ENCODE assay signal across 16 cellular contexts in the genomic region with DNA sequence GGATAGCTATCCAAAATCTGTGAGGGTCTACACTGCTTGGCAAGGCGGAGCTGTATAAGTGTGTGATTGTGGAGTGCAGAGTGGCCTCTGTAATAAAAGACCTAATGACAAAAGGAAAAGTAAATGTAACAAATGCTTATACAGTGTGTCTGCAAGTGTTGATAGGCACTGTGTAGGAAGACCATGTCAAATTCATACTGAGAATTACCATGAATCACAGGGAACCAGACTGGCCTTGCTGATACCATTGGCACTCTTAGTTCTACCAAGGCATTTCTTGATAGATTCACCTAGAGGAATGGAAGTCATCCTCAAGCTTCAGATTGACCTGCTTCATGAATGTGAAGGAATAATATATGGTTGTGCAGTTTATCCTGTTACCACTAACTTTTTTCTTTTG. TPM values are rescaled to one million over a fixed set of nuclear protein-coding genes. Genes with fewer than 3 reads are reported as not detected.
DNase-seq lines count a peak whose midpoint lies in the region; ATAC-seq and TF ChIP-seq lines count a peak whose summit lies in the region.
"Had no signal": no experiment of that assay in that cellular context is flagged by ENCODE, and none has a peak within 500 bp of the region (broad histone marks: within the 10 kb centered on the region; RNA-seq: fewer than 3 reads in every experiment).

No MANE protein-coding gene starts in this region.

- H3K36me3 ChIP-seq in esophagus muscularis mucosa = no peaks in the 10 kb centered on the region
- H3K36me3 ChIP-seq: BLaER1 treated with 17β-estradiol and CSF1 and Interleukin-3, amounts not matched to agents 10 nM and 100 nM had no signal

- H3K27me3 Mint-ChIP-seq in activated CD4-positive, alpha-beta T cell treated with anti-CD3 and anti-CD28 coated beads for 36 hours = no peaks in the 10 kb centered on the region
- no peaks in the 10 kb centered on the region for H3K27me3 Mint-ChIP-seq in activated CD4-positive, alpha-beta T cell treated with anti-CD3 and anti-CD28 coated beads, Interleukin-2, amount 10 ng/mL, durations not matched to agents 7 days and 5 days
- H3K27me3 Mint-ChIP-seq in activated naive CD8-positive, alpha-beta T cell treated with anti-CD3 and anti-CD28 coated beads, Interleukin-2, amount 50 U/mL, for 24 hours = peaks cover 5% of the 10 kb centered on the region
- no peaks in the 10 kb centered on the region for H3K27me3 Mint-ChIP-seq in activated naive CD8-positive, alpha-beta T cell treated with anti-CD3 and anti-CD28 coated beads for 36 hours
- H3K27me3 Mint-ChIP-seq in stimulated activated naive CD8-positive, alpha-beta T cell treated with anti-CD3 and anti-CD28 coated beads, Interleukin-15, amount 100 ng/mL, for 72 hours = no peaks in the 10 kb centered on the region
- H3K27me3 Mint-ChIP-seq: CD4-positive, alpha-beta T cell had no signal

- TF ChIP-seq EP300 in esophagus muscularis mucosa (IDR thresholded peaks at IDR 0.05) = no peak

- intact Hi-C loops in activated CD4-positive, alpha-beta T cell treated with anti-CD3 and anti-CD28 coated beads for 36 hours (cut with DNase I, micrococcal nuclease) = no loop called here
- intact Hi-C loops in esophagus muscularis mucosa (cut with DNase I) = loop anchor here (5.0 kb wide), 1 partner anchor 84 kb away; the partner anchor contains the start of gene OSBPL3

- H3K27ac Mint-ChIP-seq in activated CD4-positive, alpha-beta T cell treated with anti-CD3 and anti-CD28 coated beads for 36 hours = no peak overlapping the region
- no peak overlapping the region for H3K27ac Mint-ChIP-seq in activated CD4-positive, alpha-beta T cell treated with anti-CD3 and anti-CD28 coated beads, Interleukin-2, amount 10 ng/mL, durations not matched to agents 7 days and 5 days
- no peak overlapping the region for H3K27ac Mint-ChIP-seq in activated naive CD8-positive, alpha-beta T cell treated with anti-CD3 and anti-CD28 coated beads, Interleukin-2, amount 50 U/mL, for 24 hours
- no peak overlapping the region for H3K27ac Mint-ChIP-seq in activated naive CD8-positive, alpha-beta T cell treated with anti-CD3 and anti-CD28 coated beads for 36 hours
- peak overlapping the region in 1 of 2 donors; percentile 73 for H3K27ac Mint-ChIP-seq in stimulated activated naive CD8-positive, alpha-beta T cell treated with anti-CD3 and anti-CD28 coated beads, Interleukin-15, amount 100 ng/mL, for 72 hours
- H3K27ac Mint-ChIP-seq: CD4-positive, alpha-beta T cell; H9 had no signal

- no peaks in the 10 kb centered on the region for H3K9me3 ChIP-seq in esophagus muscularis mucosa

- WGBS in esophagus muscularis mucosa = 100% methylated on average over 1 of the region's 1 CpG

- H3K4me1 ChIP-seq in esophagus muscularis mucosa = peaks cover 0 to 10% (median 7%) of the 10 kb centered on the region in 4 donors

- TF ChIP-seq CTCF in esophagus muscularis mucosa (IDR thresholded peaks at IDR 0.05) (no peak), GM20000 (IDR thresholded peaks at IDR 0.05; ENCODE audit: extremely low read depth, missing control alignments) (no peak)

- no peak for TF ChIP-seq POLR2A in esophagus muscularis mucosa (IDR thresholded peaks at IDR 0.05; ENCODE audit: low read depth)

- POLR2A ChIA-PET in activated CD4-positive, alpha-beta T cell treated with anti-CD3 and anti-CD28 coated beads for 36 hours (lab: Charles Lee) = no interaction called here
- POLR2A ChIA-PET in activated CD4-positive, alpha-beta T cell treated with anti-CD3 and anti-CD28 coated beads, Interleukin-2, amount 10 ng/mL, durations not matched to agents 7 days and 5 days (lab: Charles Lee) = interaction anchor here (0.6 kb wide), 1 partner anchor 37 kb away, joined by 3 read pairs; no protein-coding TSS in a partner anchor

- no peak overlapping the region for H3K4me3 Mint-ChIP-seq in activated CD4-positive, alpha-beta T cell treated with anti-CD3 and anti-CD28 coated beads for 36 hours
- H3K4me3 Mint-ChIP-seq in activated CD4-positive, alpha-beta T cell treated with anti-CD3 and anti-CD28 coated beads, Interleukin-2, amount 10 ng/mL, durations not matched to agents 7 days and 5 days = no peak overlapping the region
- no peak overlapping the region for H3K4me3 Mint-ChIP-seq in activated naive CD8-positive, alpha-beta T cell treated with anti-CD3 and anti-CD28 coated beads, Interleukin-2, amount 50 U/mL, for 24 hours
- no peak overlapping the region for H3K4me3 Mint-ChIP-seq in activated naive CD8-positive, alpha-beta T cell treated with anti-CD3 and anti-CD28 coated beads for 36 hours
- no peak overlapping the region for H3K4me3 Mint-ChIP-seq in stimulated activated naive CD8-positive, alpha-beta T cell treated with anti-CD3 and anti-CD28 coated beads, Interleukin-15, amount 100 ng/mL, for 72 hours
- H3K4me3 Mint-ChIP-seq: CD4-positive, alpha-beta T cell; H9 had no signal

- ATAC-seq in activated CD4-positive, alpha-beta T cell treated with anti-CD3 and anti-CD28 coated beads for 36 hours = peak; percentile 87
- ATAC-seq in activated naive CD8-positive, alpha-beta T cell treated with anti-CD3 and anti-CD28 coated beads, Interleukin-2, amount 50 U/mL, for 24 hours = peak; percentile 44
- ATAC-seq in stimulated activated naive CD8-positive, alpha-beta T cell treated with anti-CD3 and anti-CD28 coated beads, Interleukin-15, amount 100 ng/mL, for 72 hours = peak; percentile 57

- no peak overlapping the region for H3K27ac ChIP-seq in esophagus muscularis mucosa (replicated peaks in 1 of 4)
- H3K27ac ChIP-seq: BLaER1 treated with 17β-estradiol and CSF1 and Interleukin-3, amounts not matched to agents 10 nM and 100 nM had no signal

- H3K4me1 Mint-ChIP-seq in activated CD4-positive, alpha-beta T cell treated with anti-CD3 and anti-CD28 coated beads for 36 hours = peaks cover 2% of the 10 kb centered on the region
- H3K4me1 Mint-ChIP-seq in activated CD4-positive, alpha-beta T cell treated with anti-CD3 and anti-CD28 coated beads, Interleukin-2, amount 10 ng/mL, durations not matched to agents 7 days and 5 days = peaks cover 16% of the 10 kb centered on the region
- peaks cover 6% of the 10 kb centered on the region for H3K4me1 Mint-ChIP-seq in activated naive CD8-positive, alpha-beta T cell treated with anti-CD3 and anti-CD28 coated beads, Interleukin-2, amount 50 U/mL, for 24 hours
- no peaks in the 10 kb centered on the region for H3K4me1 Mint-ChIP-seq in activated naive CD8-positive, alpha-beta T cell treated with anti-CD3 and anti-CD28 coated beads for 36 hours
- no peaks in the 10 kb centered on the region for H3K4me1 Mint-ChIP-seq in stimulated activated naive CD8-positive, alpha-beta T cell treated with anti-CD3 and anti-CD28 coated beads, Interleukin-15, amount 100 ng/mL, for 72 hours

- H3K9me3 Mint-ChIP-seq in activated CD4-positive, alpha-beta T cell treated with anti-CD3 and anti-CD28 coated beads for 36 hours (ENCODE audit: low read depth) = no peaks in the 10 kb centered on the region
- no peaks in the 10 kb centered on the region for H3K9me3 Mint-ChIP-seq in activated CD4-positive, alpha-beta T cell treated with anti-CD3 and anti-CD28 coated beads, Interleukin-2, amount 10 ng/mL, durations not matched to agents 7 days and 5 days
- H3K9me3 Mint-ChIP-seq in activated naive CD8-positive, alpha-beta T cell treated with anti-CD3 and anti-CD28 coated beads, Interleukin-2, amount 50 U/mL, for 24 hours = no peaks in the 10 kb centered on the region
- H3K9me3 Mint-ChIP-seq in activated naive CD8-positive, alpha-beta T cell treated with anti-CD3 and anti-CD28 coated beads for 36 hours = no peaks in the 10 kb centered on the region
- H3K9me3 Mint-ChIP-seq in stimulated activated naive CD8-positive, alpha-beta T cell treated with anti-CD3 and anti-CD28 coated beads, Interleukin-15, amount 100 ng/mL, for 72 hours = no peaks in the 10 kb centered on the region
- H3K9me3 Mint-ChIP-seq: CD4-positive, alpha-beta T cell had no signal

- DNase-seq in activated CD4-positive, alpha-beta T cell treated with anti-CD3 and anti-CD28 coated beads for 36 hours = no peak
- no peak for DNase-seq in activated CD4-positive, alpha-beta T cell treated with anti-CD3 and anti-CD28 coated beads, Interleukin-2, amount 10 ng/mL, durations not matched to agents 7 days and 5 days
- no peak for DNase-seq in activated naive CD8-positive, alpha-beta T cell treated with anti-CD3 and anti-CD28 coated beads, Interleukin-2, amount 50 U/mL, for 24 hours
- no peak for DNase-seq in activated naive CD8-positive, alpha-beta T cell treated with anti-CD3 and anti-CD28 coated beads for 36 hours
- DNase-seq in esophagus muscularis mucosa (ENCODE audit: extremely low spot score) = peak; percentile 39
- no peak for DNase-seq in stimulated activated naive CD8-positive, alpha-beta T cell treated with anti-CD3 and anti-CD28 coated beads, Interleukin-15, amount 100 ng/mL, for 72 hours
- no peak for DNase-seq in iPS-NIHi7 (ENCODE audit: extremely low spot score)
- DNase-seq in GM20000 (ENCODE audit: low spot score) = no peak
- DNase-seq: 8988T; AML-193; Calu3; CD4-positive, alpha-beta T cell; DMS 273 treated with DMSO at 0.1 percent for 48 hours; GOT3; H9 had no signal

- no peak overlapping the region for H3K4me3 ChIP-seq in esophagus muscularis mucosa
- H3K4me3 ChIP-seq: BLaER1 treated with 17β-estradiol and CSF1 and Interleukin-3, amounts not matched to agents 10 nM and 100 nM had no signal

- CTCF ChIA-PET in activated CD4-positive, alpha-beta T cell treated with anti-CD3 and anti-CD28 coated beads for 36 hours (lab: Charles Lee) = interaction anchor here (0.6 to 1.5 kb wide), 8 partner anchors 10 to 248 kb away, joined by 3 to 6 read pairs (median 4); no protein-coding TSS in a partner anchor
- CTCF ChIA-PET in activated CD4-positive, alpha-beta T cell treated with anti-CD3 and anti-CD28 coated beads, Interleukin-2, amount 10 ng/mL, durations not matched to agents 7 days and 5 days (lab: Charles Lee) = interaction anchor here (0.7 to 3.1 kb wide), 4 partner anchors 24 to 254 kb away, joined by 3 to 8 read pairs (median 4); no protein-coding TSS in a partner anchor

- no peaks in the 10 kb centered on the region for H3K27me3 ChIP-seq in esophagus muscularis mucosa
- H3K27me3 ChIP-seq: BLaER1 treated with 17β-estradiol and CSF1 and Interleukin-3, amounts not matched to agents 10 nM and 100 nM had no signal

- H3K36me3 Mint-ChIP-seq in activated CD4-positive, alpha-beta T cell treated with anti-CD3 and anti-CD28 coated beads for 36 hours (ENCODE audit: low read depth) = no peaks in the 10 kb centered on the region
- no peaks in the 10 kb centered on the region for H3K36me3 Mint-ChIP-seq in activated CD4-positive, alpha-beta T cell treated with anti-CD3 and anti-CD28 coated beads, Interleukin-2, amount 10 ng/mL, durations not matched to agents 7 days and 5 days (ENCODE audit: low read depth)
- no peaks in the 10 kb centered on the region for H3K36me3 Mint-ChIP-seq in activated naive CD8-positive, alpha-beta T cell treated with anti-CD3 and anti-CD28 coated beads, Interleukin-2, amount 50 U/mL, for 24 hours (ENCODE audit: low read depth)
- no peaks in the 10 kb centered on the region for H3K36me3 Mint-ChIP-seq in activated naive CD8-positive, alpha-beta T cell treated with anti-CD3 and anti-CD28 coated beads for 36 hours

RNA-seq across cellular contexts. Expression of gene CYCS, which starts 58.8 kb away (rescaled TPM):
- 100 to 1,000 TPM; 222 to 237 TPM for total RNA-seq in activated CD4-positive, alpha-beta T cell treated with anti-CD3 and anti-CD28 coated beads for 36 hours
- total RNA-seq in activated CD4-positive, alpha-beta T cell treated with anti-CD3 and anti-CD28 coated beads, Interleukin-2, amount 10 ng/mL, durations not matched to agents 7 days and 5 days = 100 to 1,000 TPM in 1 of 2 experiments, 10 to 100 TPM in 1; 96.1 to 108 TPM
- total RNA-seq in activated naive CD8-positive, alpha-beta T cell treated with anti-CD3 and anti-CD28 coated beads for 36 hours = 100 to 1,000 TPM; 393 to 409 TPM
- total RNA-seq in esophagus muscularis mucosa = 10 to 100 TPM; 39.9 to 57.3 (median 44.6) TPM
